In the genomic region with DNA sequence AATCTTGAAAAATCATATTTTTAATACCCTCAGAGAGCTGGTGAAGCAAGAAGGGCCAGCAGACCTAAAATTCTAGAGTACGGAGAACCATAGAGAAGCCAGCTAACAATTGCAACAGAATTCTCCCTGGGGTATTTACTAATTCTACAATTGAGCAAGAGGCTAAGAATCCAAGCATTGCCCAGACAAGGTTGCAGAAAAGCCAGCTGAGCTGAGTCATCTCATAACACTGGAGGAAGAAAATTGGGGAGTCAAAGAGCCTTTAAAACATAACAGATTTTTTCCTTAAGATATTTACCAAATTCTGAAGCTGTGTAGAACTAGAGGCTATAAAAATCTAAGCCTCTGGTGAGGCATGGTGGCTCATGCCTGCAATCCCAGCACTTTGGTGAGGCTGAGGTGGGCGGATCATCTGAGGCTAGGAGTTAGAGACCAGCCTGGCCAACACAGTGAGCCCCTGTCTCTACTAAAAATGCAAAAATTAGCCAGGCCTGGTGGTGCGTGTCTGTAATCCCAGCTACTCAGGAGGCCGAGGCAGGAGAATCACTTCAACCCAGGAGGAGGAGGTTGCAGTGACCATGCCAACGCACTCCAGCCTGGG, we compare ENCODE assay signal across 9 cellular contexts. TPM values are rescaled to one million over a fixed set of nuclear protein-coding genes. Genes with fewer than 3 reads are reported as not detected.
DNase-seq lines count a peak whose midpoint lies in the region; ATAC-seq, FAIRE-seq and TF ChIP-seq lines count a peak whose summit lies in the region.
"Had no signal": no experiment of that assay in that cellular context is flagged by ENCODE, and none has a peak within 500 bp of the region (broad histone marks: within the 10 kb centered on the region; RNA-seq: fewer than 3 reads in every experiment).

No MANE protein-coding gene starts in this region.

- no peaks in the 10 kb centered on the region for H3K36me3 ChIP-seq in mucosa of descending colon (ENCODE audit: low read depth)

- FAIRE-seq in endometrium (lab: Jason Lieb, UNC), result peak; percentile 58

- DNase-seq in ACHN (peak; percentile 38), NB4 (ENCODE audit: low read depth) (peak; percentile 95), mucosa of descending colon (no peak), SHP77 treated with DMSO at 0.1 percent for 48 hours (lab: John Stamatoyannopoulos, UW) (no peak), COR-L47 (lab: John Stamatoyannopoulos, UW) (no peak)
- no peak for DNase-seq in activated CD4-positive, alpha-beta T cell treated with anti-CD3 and anti-CD28 coated beads for 1 hour
- DNase-seq: CD4-positive, alpha-beta T cell had no signal

- TF ChIP-seq CTCF in NB4 (IDR thresholded peaks at IDR 0.05; ENCODE audit: low read depth, low read length) (no peak), mucosa of descending colon (IDR thresholded peaks at IDR 0.05) (no peak)

- H3K4me3 ChIP-seq in NB4 (ENCODE audit: low read depth, low read length), result no peak overlapping the region
- no peak overlapping the region for H3K4me3 ChIP-seq in mucosa of descending colon

- in situ Hi-C loops in ACHN (cut with HindIII; ENCODE audit: low pct_ligation_motif_present, low pct_unique_long_range_greater_than_20kb, low sequenced_read_pairs), result no loop called here

- H3K9me3 ChIP-seq in mucosa of descending colon, result no peaks in the 10 kb centered on the region

- ATAC-seq in mucosa of descending colon (peak; percentile 35), HG03354 (IDR thresholded peaks at IDR 0.05; ENCODE audit: poor library complexity, severe bottlenecking, unreplicated experiment) (no peak)

- intact Hi-C loops in mucosa of descending colon (cut with DNase I, micrococcal nuclease), result no loop called here

- TF ChIP-seq POLR2A in NB4 (IDR thresholded peaks at IDR 0.05; ENCODE audit: extremely low read depth, insufficient read length), result no peak

- H3K4me1 ChIP-seq in mucosa of descending colon (ENCODE audit: low read depth), result peaks cover 4% of the 10 kb centered on the region

RNA-seq across cellular contexts. Expression of a gene that starts 13.6 kb away (rescaled TPM):
- total RNA-seq in mucosa of descending colon, result 10 to 100 TPM in 1 of 3 donors, 1 to 10 TPM in 2; 7.9 to 12.7 (median 8.9) TPM

RNA-seq across cellular contexts. Expression of a gene that starts 16.6 kb away (rescaled TPM):
- total RNA-seq in mucosa of descending colon, result 10 to 100 TPM; 35.2 to 38.2 (median 37.8) TPM

RNA-seq across cellular contexts. Expression of a gene that starts 17.1 kb away (rescaled TPM):
- 10 to 100 TPM; 65.0 to 91.0 (median 66.6) TPM for total RNA-seq in mucosa of descending colon

RNA-seq across cellular contexts. Expression of a gene that starts 45.8 kb away (rescaled TPM):
- total RNA-seq in mucosa of descending colon, result 10 to 100 TPM; 30.9 to 78.8 (median 63.1) TPM

RNA-seq across cellular contexts. Expression of a gene that starts 45.9 kb away (rescaled TPM):
- 100 to 1,000 TPM; 121 to 152 (median 140) TPM for total RNA-seq in mucosa of descending colon

Comparison
In these comparisons a context has a peak if more than half of its experiments do, and no peak if none do; other contexts are left out.
1. DNase-seq: peak in ACHN (single experiment) and NB4 (single experiment); none in mucosa of descending colon (0 of 3), SHP77 treated with DMSO at 0.1 percent for 48 hours (single experiment), activated CD4-positive, alpha-beta T cell treated with anti-CD3 and anti-CD28 coated beads for 1 hour (single experiment) and COR-L47 (single experiment).